In genomic region chr15:89780601-89781000, GRCh38 we compare ENCODE assay signal across 19 cellular contexts. TPM values are rescaled to one million over a fixed set of nuclear protein-coding genes. Genes with fewer than 3 reads are reported as not detected.
DNase-seq lines count a peak whose midpoint lies in the region; ATAC-seq and TF ChIP-seq lines count a peak whose summit lies in the region.
"Had no signal": no experiment of that assay in that cellular context is flagged by ENCODE, and none has a peak within 500 bp of the region (broad histone marks: within the 10 kb centered on the region; RNA-seq: fewer than 3 reads in every experiment).

No MANE protein-coding gene starts in this region.

- no peaks in the 10 kb centered on the region for H3K27me3 ChIP-seq in RWPE2 (ENCODE audit: insufficient read depth, poor library complexity, severe bottlenecking)
- no peaks in the 10 kb centered on the region for H3K27me3 ChIP-seq in suprapubic skin
- peaks cover 28% of the 10 kb centered on the region for H3K27me3 ChIP-seq in GM23338 (ENCODE audit: insufficient read depth)
- H3K27me3 ChIP-seq: SJSA1 had no signal

- no peaks in the 10 kb centered on the region for H3F3A ChIP-seq in GM23338 (replicated peaks; ENCODE audit: low read depth)

- H3K9me3 Mint-ChIP-seq in activated T-cell treated with anti-CD3 and anti-CD28 coated beads, Interleukin-2, amount 50 U/mL, for 24 hours = no peaks in the 10 kb centered on the region
- H3K9me3 Mint-ChIP-seq in activated T-cell treated with anti-CD3 and anti-CD28 coated beads, Interleukin-2, amount 50 U/mL, for 72 hours = no peaks in the 10 kb centered on the region
- no peaks in the 10 kb centered on the region for H3K9me3 Mint-ChIP-seq in GM23338
- H3K9me3 Mint-ChIP-seq: activated CD4-positive, alpha-beta T cell treated with anti-CD3 and anti-CD28 coated beads, Interleukin-2, amount 10 ng/mL, durations not matched to agents 7 days and 5 days; activated naive CD8-positive, alpha-beta T cell treated with anti-CD3 and anti-CD28 coated beads, Interleukin-2, amount 50 U/mL, for 24 hours; activated T-cell treated with anti-CD3 and anti-CD28 coated beads, Interleukin-2, amount 50 U/mL, for 4 hours; CD4-positive, alpha-beta memory T cell had no signal

- TF ChIP-seq CTCF in RWPE2 (IDR thresholded peaks at IDR 0.05; ENCODE audit: poor library complexity, severe bottlenecking) (no peak), suprapubic skin (IDR thresholded peaks at IDR 0.05) (no peak), GM23338 (conservative IDR thresholded peaks at IDR 0.05; ENCODE audit: low read depth in 2 of 2) (no peak)

- ATAC-seq in activated T-cell treated with anti-CD3 and anti-CD28 coated beads, Interleukin-2, amount 50 U/mL, for 72 hours (replicated peaks in 1 of 2) = no peak
- ATAC-seq in RWPE2 (ENCODE audit: low read depth) (no peak), GM21515 (IDR thresholded peaks at IDR 0.05; ENCODE audit: unreplicated experiment) (no peak), GM23338 (no peak)

- H3K9me3 ChIP-seq in RWPE2 (ENCODE audit: severe bottlenecking) (no peaks in the 10 kb centered on the region), suprapubic skin (no peaks in the 10 kb centered on the region)
- H3K9me3 ChIP-seq: SJSA1 had no signal

- peaks cover 17% of the 10 kb centered on the region for H3K4me1 Mint-ChIP-seq in activated T-cell treated with anti-CD3 and anti-CD28 coated beads, Interleukin-2, amount 50 U/mL, for 24 hours (ENCODE audit: low read depth)
- peaks cover 27% of the 10 kb centered on the region for H3K4me1 Mint-ChIP-seq in activated T-cell treated with anti-CD3 and anti-CD28 coated beads, Interleukin-2, amount 50 U/mL, for 72 hours (ENCODE audit: low read depth)
- peaks cover 22% of the 10 kb centered on the region for H3K4me1 Mint-ChIP-seq in GM23338

- no peak for TF ChIP-seq EP300 in suprapubic skin (IDR thresholded peaks at IDR 0.05)

- peaks cover 3% of the 10 kb centered on the region; the same call in 1 of the 2 replicates for H3K9me2 ChIP-seq in GM23338 (ENCODE audit: insufficient read depth)

- H3K4me3 Mint-ChIP-seq in activated T-cell treated with anti-CD3 and anti-CD28 coated beads, Interleukin-2, amount 50 U/mL, for 24 hours = no peak overlapping the region
- H3K4me3 Mint-ChIP-seq in activated T-cell treated with anti-CD3 and anti-CD28 coated beads, Interleukin-2, amount 50 U/mL, for 72 hours = peak overlapping the region in 1 of 2 donors; percentile 5
- no peak overlapping the region for H3K4me3 Mint-ChIP-seq in GM23338
- H3K4me3 Mint-ChIP-seq: activated CD4-positive, alpha-beta T cell treated with anti-CD3 and anti-CD28 coated beads, Interleukin-2, amount 10 ng/mL, durations not matched to agents 7 days and 5 days; activated naive CD8-positive, alpha-beta T cell treated with anti-CD3 and anti-CD28 coated beads, Interleukin-2, amount 50 U/mL, for 24 hours; activated T-cell treated with anti-CD3 and anti-CD28 coated beads, Interleukin-2, amount 50 U/mL, for 4 hours; CD4-positive, alpha-beta memory T cell had no signal

- H3K27ac ChIP-seq in RWPE2 (ENCODE audit: poor library complexity, severe bottlenecking) = peak overlapping the region; percentile 82
- peak overlapping the region; percentile 71 for H3K27ac ChIP-seq in suprapubic skin
- no peak overlapping the region for H3K27ac ChIP-seq in GM23338 (ENCODE audit: low read depth)
- H3K27ac ChIP-seq: SJSA1 had no signal

- no peaks in the 10 kb centered on the region for H3K36me3 Mint-ChIP-seq in activated T-cell treated with anti-CD3 and anti-CD28 coated beads, Interleukin-2, amount 50 U/mL, for 24 hours (ENCODE audit: low read depth)
- no peaks in the 10 kb centered on the region for H3K36me3 Mint-ChIP-seq in activated T-cell treated with anti-CD3 and anti-CD28 coated beads, Interleukin-2, amount 50 U/mL, for 72 hours (ENCODE audit: insufficient read depth in 2 of 2)
- no peaks in the 10 kb centered on the region for H3K36me3 Mint-ChIP-seq in GM23338 (ENCODE audit: low read depth)
- H3K36me3 Mint-ChIP-seq: CD4-positive, alpha-beta memory T cell had no signal

- no peak overlapping the region for H2AFZ ChIP-seq in GM23338

- no peak for DNase-seq in activated T-cell treated with anti-CD3 and anti-CD28 coated beads, Interleukin-2, amount 50 U/mL, for 24 hours
- DNase-seq in activated T-cell treated with anti-CD3 and anti-CD28 coated beads, Interleukin-2, amount 50 U/mL, for 72 hours = no peak
- peak; percentile 29 for DNase-seq in RWPE2 (ENCODE audit: low spot score)
- DNase-seq in iPS-NIHi11 (ENCODE audit: low spot score) = peak; percentile 0
- no peak for DNase-seq in suprapubic skin (ENCODE audit: low spot score in 2 of 2)
- DNase-seq in GM23338 (ENCODE audit: low spot score) = no peak
- DNase-seq in middle frontal gyrus (ENCODE audit: extremely low spot score, low spot score) = no peak
- DNase-seq: activated CD4-positive, alpha-beta T cell treated with anti-CD3 and anti-CD28 coated beads, Interleukin-2, amount 10 ng/mL, durations not matched to agents 7 days and 5 days; activated T-cell treated with anti-CD3 and anti-CD28 coated beads, Interleukin-2, amount 50 U/mL, for 4 hours; CD4-positive, alpha-beta memory T cell; effector CD4-positive, alpha-beta T cell; head of caudate nucleus; NCI-H1930; NCI-H524; stimulated activated naive CD4-positive, alpha-beta T cell treated with Interleukin-2 at 50 U/mL for 16 hours had no signal

- H3K79me2 ChIP-seq in GM23338 (replicated peaks; ENCODE audit: insufficient read depth) = no peaks in the 10 kb centered on the region

- peaks cover 35% of the 10 kb centered on the region for H3K4me1 ChIP-seq in RWPE2 (ENCODE audit: insufficient read depth, poor library complexity, severe bottlenecking)
- peaks cover 64% of the 10 kb centered on the region for H3K4me1 ChIP-seq in suprapubic skin
- H3K4me1 ChIP-seq in GM23338 (ENCODE audit: insufficient read depth) = peaks cover 20% of the 10 kb centered on the region

- H3K36me3 ChIP-seq in RWPE2 (ENCODE audit: low read depth) (no peaks in the 10 kb centered on the region), suprapubic skin (peaks cover 8% of the 10 kb centered on the region), GM23338 (ENCODE audit: insufficient read depth) (no peaks in the 10 kb centered on the region)
- H3K36me3 ChIP-seq: SJSA1 had no signal

- H3K4me3 ChIP-seq in RWPE2 (ENCODE audit: severe bottlenecking) = no peak overlapping the region
- no peak overlapping the region for H3K4me3 ChIP-seq in suprapubic skin
- no peak overlapping the region for H3K4me3 ChIP-seq in GM23338
- H3K4me3 ChIP-seq: SJSA1 had no signal

- no peak overlapping the region for H3K4me2 ChIP-seq in GM23338

- peaks cover 39% of the 10 kb centered on the region for H3K27me3 Mint-ChIP-seq in activated T-cell treated with anti-CD3 and anti-CD28 coated beads, Interleukin-2, amount 50 U/mL, for 24 hours
- H3K27me3 Mint-ChIP-seq in activated T-cell treated with anti-CD3 and anti-CD28 coated beads, Interleukin-2, amount 50 U/mL, for 72 hours (ENCODE audit: low read depth) = peaks cover 26% of the 10 kb centered on the region
- peaks cover 24% of the 10 kb centered on the region for H3K27me3 Mint-ChIP-seq in GM23338 (ENCODE audit: insufficient read depth, low read depth, poor library complexity)

- no peak for TF ChIP-seq POLR2A in suprapubic skin (IDR thresholded peaks at IDR 0.05)

- no peaks in the 10 kb centered on the region for H4K20me1 ChIP-seq in GM23338 (replicated peaks; ENCODE audit: insufficient read depth)

- H3K27ac Mint-ChIP-seq in activated T-cell treated with anti-CD3 and anti-CD28 coated beads, Interleukin-2, amount 50 U/mL, for 24 hours = peak overlapping the region; percentile 1
- no peak overlapping the region for H3K27ac Mint-ChIP-seq in activated T-cell treated with anti-CD3 and anti-CD28 coated beads, Interleukin-2, amount 50 U/mL, for 72 hours
- no peak overlapping the region for H3K27ac Mint-ChIP-seq in GM23338
- H3K27ac Mint-ChIP-seq: activated CD4-positive, alpha-beta T cell treated with anti-CD3 and anti-CD28 coated beads, Interleukin-2, amount 10 ng/mL, durations not matched to agents 7 days and 5 days; activated naive CD8-positive, alpha-beta T cell treated with anti-CD3 and anti-CD28 coated beads, Interleukin-2, amount 50 U/mL, for 24 hours had no signal

- 45% methylated on average over 6 of the region's 6 CpGs for WGBS in suprapubic skin

RNA-seq across cellular contexts. Expression of gene MESP2, which starts 4.5 kb away (rescaled TPM):
- total RNA-seq in activated T-cell treated with anti-CD3 and anti-CD28 coated beads, Interleukin-2, amount 50 U/mL, for 72 hours = not detected
- total RNA-seq in suprapubic skin = 1 to 10 TPM in 1 of 4 donors, not detected in 3; 1.1 TPM
- total RNA-seq in GM23338 (2014; rRNA removed; shearing (Covaris generic)) = 0.16 and 1.3 TPM in 2 replicates
- polyA plus RNA-seq in GM23338 (2016; fragmentation: Nextera tagmentation; extraction: Ambion mirVana) = 0.24 and 0.68 TPM in 2 replicates
- total RNA-seq: activated CD4-positive, alpha-beta T cell treated with anti-CD3 and anti-CD28 coated beads, Interleukin-2, amount 10 ng/mL, durations not matched to agents 7 days and 5 days; activated T-cell treated with anti-CD3 and anti-CD28 coated beads, Interleukin-2, amount 50 U/mL, for 4 hours; CD4-positive, alpha-beta memory T cell; SJSA1 had no signal
- polyA plus RNA-seq: CD4-positive, alpha-beta memory T cell; neural cell had no signal

RNA-seq across cellular contexts. Expression of gene MESP1, which starts 29.6 kb away (rescaled TPM):
- 1 to 10 TPM; 2.4 to 4.5 TPM for total RNA-seq in activated T-cell treated with anti-CD3 and anti-CD28 coated beads, Interleukin-2, amount 50 U/mL, for 72 hours
- 1 to 10 TPM in 2 of 4 donors, under 1 TPM in 2; 0.49 to 1.9 (median 0.89) TPM for total RNA-seq in suprapubic skin
- 0.21 TPM in 1 of 2 replicates, not detected in the other for total RNA-seq in GM23338 (2014; rRNA removed; shearing (Covaris generic))
- polyA plus RNA-seq in GM23338 (2016; fragmentation: Nextera tagmentation; extraction: Ambion mirVana) = 0.91 TPM in 1 of 2 replicates, not detected in the other

RNA-seq across cellular contexts. Expression of gene ANPEP, which starts 34.1 kb away (rescaled TPM):
- under 1 TPM; 0.28 to 0.43 TPM for total RNA-seq in activated T-cell treated with anti-CD3 and anti-CD28 coated beads, Interleukin-2, amount 50 U/mL, for 72 hours
- total RNA-seq in suprapubic skin = 10 to 100 TPM; 14.2 to 25.1 (median 19.0) TPM
- 0.58 and 0.80 TPM in 2 replicates for total RNA-seq in GM23338 (2014; rRNA removed; shearing (Covaris generic))
- polyA plus RNA-seq in GM23338 (2016; fragmentation: Nextera tagmentation; extraction: Ambion mirVana) = 0.87 and 1.8 TPM in 2 replicates
- polyA plus RNA-seq: CD4-positive, alpha-beta memory T cell; neural cell had no signal

Comparison
In these comparisons a context has a peak if more than half of its experiments do, and no peak if none do; other contexts are left out.
1. DNase-seq: peak in RWPE2 (single experiment) and iPS-NIHi11 (single experiment); none in activated T-cell treated with anti-CD3 and anti-CD28 coated beads, Interleukin-2, amount 50 U/mL, for 24 hours (single experiment), activated T-cell treated with anti-CD3 and anti-CD28 coated beads, Interleukin-2, amount 50 U/mL, for 72 hours (0 of 2), suprapubic skin (0 of 2), GM23338 (single experiment) and middle frontal gyrus (single experiment).